ENCODE assay signal across 8 cellular contexts in genomic region chr1:65254320-65255087, GRCh38. TPM values are rescaled to one million over a fixed set of nuclear protein-coding genes. Genes with fewer than 3 reads are reported as not detected.
A peak's percentile ranks its signal among the peaks of the same experiment; 100 is the strongest.
DNase-seq lines count a peak whose midpoint lies in the region; ATAC-seq, FAIRE-seq and TF ChIP-seq lines count a peak whose summit lies in the region.

No MANE protein-coding gene starts in this region.

- H3K27ac ChIP-seq in KMS-11 (no peak overlapping the region; the same call in 1 of the 2 replicates), RWPE2 (ENCODE audit: poor library complexity, severe bottlenecking) (no peak overlapping the region), neutrophil (no peak overlapping the region), temporal lobe (ENCODE audit: low read depth, low read length) (peak overlapping the region; percentile 99)

- H3K79me2 ChIP-seq in KMS-11 (ENCODE audit: insufficient read depth, low read depth): no peaks in the 10 kb centered on the region

- H3K9me3 ChIP-seq in RWPE2 (ENCODE audit: severe bottlenecking) (no peaks in the 10 kb centered on the region), neutrophil (no peaks in the 10 kb centered on the region)

- no peaks in the 10 kb centered on the region for H4K20me1 ChIP-seq in KMS-11 (ENCODE audit: insufficient read depth)

- peak overlapping the region; percentile 73; the same call in 1 of the 2 replicates for H3K9ac ChIP-seq in KMS-11

- H3K4me2 ChIP-seq in KMS-11: peak overlapping the region; percentile 66

- H3K4me1 ChIP-seq in KMS-11 (ENCODE audit: low read depth, poor library complexity, severe bottlenecking) (no peaks in the 10 kb centered on the region), RWPE2 (ENCODE audit: insufficient read depth, poor library complexity, severe bottlenecking) (peaks cover 5% of the 10 kb centered on the region), neutrophil (ENCODE audit: control insufficient read depth in 1 of 2, insufficient read depth in 1 of 2, low read depth in 1 of 2, low read length in 1 of 2) (peaks cover 14 to 15% of the 10 kb centered on the region in 2 experiments)

- H3K36me3 ChIP-seq in KMS-11 (ENCODE audit: insufficient read depth): no peaks in the 10 kb centered on the region
- H3K36me3 ChIP-seq in RWPE2 (ENCODE audit: low read depth): no peaks in the 10 kb centered on the region
- no peaks in the 10 kb centered on the region for H3K36me3 ChIP-seq in neutrophil

- peak overlapping the region; percentile 25 for H3K4me3 ChIP-seq in KMS-11 (IDR thresholded peaks at IDR 0.05; ENCODE audit: insufficient read depth, low read depth, low read length)
- peak overlapping the region; percentile 97 for H3K4me3 ChIP-seq in RWPE2 (ENCODE audit: severe bottlenecking)
- H3K4me3 ChIP-seq in neutrophil (ENCODE audit: low read depth in 1 of 2, low read length in 1 of 2): peak overlapping the region; percentile 53 to 68

- TF ChIP-seq CTCF in KMS-11 (conservative IDR thresholded peaks at IDR 0.05; ENCODE audit: low read depth, low read length) (no peak), RWPE2 (IDR thresholded peaks at IDR 0.05; ENCODE audit: poor library complexity, severe bottlenecking) (no peak), neutrophil (IDR thresholded peaks at IDR 0.05) (no peak)

- no peak for FAIRE-seq in frontal cortex (lab: Jason Lieb, UNC)

- DNase-seq in EH (ENCODE audit: low read depth) (peak; percentile 77), RWPE2 (ENCODE audit: low spot score) (peak; percentile 81), frontal cortex (ENCODE audit: low spot score in 2 of 2) (peak; percentile 88 to 90)
- DNase-seq in activated effector memory CD4-positive, alpha-beta T cell treated with anti-CD3 and anti-CD28 coated beads, Interleukin-2, amount 50 U/mL, for 16 hours: peak; percentile 93

- H3K27me3 ChIP-seq in KMS-11 (ENCODE audit: insufficient read depth, low read depth) (no peaks in the 10 kb centered on the region), RWPE2 (ENCODE audit: insufficient read depth, poor library complexity, severe bottlenecking) (no peaks in the 10 kb centered on the region), neutrophil (peaks cover 48% of the 10 kb centered on the region)

- ATAC-seq in GM21737 (IDR thresholded peaks at IDR 0.05; ENCODE audit: unreplicated experiment): peak; percentile 98
- ATAC-seq in RWPE2 (ENCODE audit: low read depth): peak; percentile 88

- peak overlapping the region; percentile 99 for H2AFZ ChIP-seq in KMS-11 (ENCODE audit: low read depth)

RNA-seq across cellular contexts. Expression of gene DNAJC6, which starts 54.8 kb away (rescaled TPM):
- total RNA-seq in frontal cortex (120 TPM), temporal lobe (123 TPM)

Comparison
In these comparisons a context has a peak if more than half of its experiments do, and no peak if none do; other contexts are left out.
1. H3K4me3 ChIP-seq: peak in every context shown above with its lines; median percentile 97 in RWPE2; 60 in neutrophil; 25 in KMS-11.